Comparison of ENCODE assay signal across 10 cellular contexts in genomic region chr6:7148100-7148822, GRCh38. TPM values are rescaled to one million over a fixed set of nuclear protein-coding genes. Genes with fewer than 3 reads are reported as not detected.
DNase-seq lines count a peak whose midpoint lies in the region; FAIRE-seq and TF ChIP-seq lines count a peak whose summit lies in the region.
"Had no signal": no experiment of that assay in that cellular context is flagged by ENCODE, and none has a peak within 500 bp of the region (broad histone marks: within the 10 kb centered on the region; RNA-seq: fewer than 3 reads in every experiment).

No MANE protein-coding gene starts in this region.

- H2BK5ac ChIP-seq in trophoblast cell (ENCODE audit: low read depth, low read length, poor library complexity): no peak overlapping the region

- POLR2A ChIA-PET in endothelial cell of umbilical vein (lab: Charles Lee): no interaction called here

- H3K14ac ChIP-seq in trophoblast cell (ENCODE audit: low read length): no peak overlapping the region

- TF ChIP-seq CTCF in endothelial cell of umbilical vein (IDR thresholded peaks at IDR 0.05; ENCODE audit: extremely low read depth in 1 of 2, insufficient read depth in 1 of 2, low read depth in 1 of 2, low read length in 2 of 2): no peak

- H4K91ac ChIP-seq in trophoblast cell (ENCODE audit: low read depth, low read length): no peak overlapping the region

- peaks cover 84% of the 10 kb centered on the region for H3K79me2 ChIP-seq in endothelial cell of umbilical vein (ENCODE audit: control insufficient read depth, insufficient read depth, low read length)
- H3K79me2 ChIP-seq in trophoblast cell (ENCODE audit: control insufficient read depth, insufficient read depth, low read length, poor library complexity): peaks cover 23% of the 10 kb centered on the region
- H3K79me2 ChIP-seq in Karpas-422 (ENCODE audit: low read length): no peaks in the 10 kb centered on the region

- intact Hi-C loops in endothelial cell of umbilical vein (cut with micrococcal nuclease): no loop called here

- no peak for FAIRE-seq in endothelial cell of umbilical vein (lab: Jason Lieb, UNC)

- no peaks in the 10 kb centered on the region for H3K36me3 ChIP-seq in endothelial cell of umbilical vein (ENCODE audit: control insufficient read depth in 2 of 2, extremely low read depth in 1 of 2, insufficient read depth in 2 of 2, low read length in 2 of 2)
- H3K36me3 ChIP-seq in trophoblast cell (ENCODE audit: control insufficient read depth in 1 of 2, insufficient read depth in 2 of 2, low read length in 2 of 2): peaks cover 0 to 2% of the 10 kb centered on the region in 2 experiments
- H3K36me3 ChIP-seq in Karpas-422 (ENCODE audit: insufficient read depth, low read length): no peaks in the 10 kb centered on the region
- H3K36me3 ChIP-seq: ascending aorta had no signal

- no CpG with 5 or more reads among the region's 5 CpGs for WGBS in trophoblast cell (ENCODE audit: extremely low coverage, insufficient coverage, insufficient read length)

- no peak overlapping the region for H3K27ac ChIP-seq in endothelial cell of umbilical vein (ENCODE audit: insufficient read depth, low read depth, low read length)
- H3K27ac ChIP-seq in trophoblast cell (ENCODE audit: low read depth, low read length): no peak overlapping the region
- H3K27ac ChIP-seq in Karpas-422 (ENCODE audit: low read length): no peak overlapping the region
- H3K27ac ChIP-seq: SK-N-MC had no signal

- BruUV-seq in endothelial cell of umbilical vein (replicated peaks; lab: Mats Ljungman, UMichigan): no TSS peak

- H3K79me1 ChIP-seq in trophoblast cell (ENCODE audit: low read length): peaks cover 24% of the 10 kb centered on the region

- peak; percentile 85 for DNase-seq in EL
- DNase-seq in NCI-H226: peak; percentile 31
- DNase-seq in endothelial cell of umbilical vein (ENCODE audit: low read depth, low spot score): no peak
- no peak for DNase-seq in trophoblast cell
- no peak for DNase-seq in anterior cingulate cortex (lab: John Stamatoyannopoulos, UW)
- no peak for DNase-seq in NOMO-1 (lab: John Stamatoyannopoulos, UW; ENCODE audit: unreplicated experiment in 2 of 2)
- DNase-seq in Karpas-422: no peak
- no peak for DNase-seq in NCI-H2107 (lab: John Stamatoyannopoulos, UW)

- peaks cover 2% of the 10 kb centered on the region for H4K20me1 ChIP-seq in endothelial cell of umbilical vein (replicated peaks; ENCODE audit: control insufficient read depth, extremely low read depth, insufficient read depth, low read length)
- peaks cover 56% of the 10 kb centered on the region; the same call in 1 of the 2 replicates for H4K20me1 ChIP-seq in Karpas-422 (ENCODE audit: insufficient read depth, low read depth, low read length)

- H3K4ac ChIP-seq in trophoblast cell (ENCODE audit: low read depth, low read length): peak overlapping the region; percentile 80

- no peak overlapping the region for H4K8ac ChIP-seq in trophoblast cell (ENCODE audit: low read depth, low read length)

- dilution Hi-C loops in endothelial cell of umbilical vein (cut with MboI; ENCODE audit: extremely low pct_ligation_motif_present, low sequenced_read_pairs): no loop called here

- no peaks in the 10 kb centered on the region for H3K9me1 ChIP-seq in endothelial cell of umbilical vein (replicated peaks; ENCODE audit: control insufficient read depth, extremely low read depth, insufficient read depth, low read length)

- H3K9me3 ChIP-seq in endothelial cell of umbilical vein (replicated peaks; ENCODE audit: control insufficient read depth, insufficient read depth, low read length) (no peaks in the 10 kb centered on the region), trophoblast cell (ENCODE audit: insufficient read depth, low read depth, low read length) (no peaks in the 10 kb centered on the region), Karpas-422 (ENCODE audit: low read length) (no peaks in the 10 kb centered on the region)
- H3K9me3 ChIP-seq: ascending aorta had no signal

- H3K4me3 ChIP-seq in endothelial cell of umbilical vein (replicated peaks in 1 of 3; ENCODE audit: insufficient read depth in 1 of 3, low read depth in 1 of 3, low read length in 3 of 3) (no peak overlapping the region), trophoblast cell (ENCODE audit: low read depth, low read length) (no peak overlapping the region), Karpas-422 (ENCODE audit: low read length) (no peak overlapping the region)
- H3K4me3 ChIP-seq: ascending aorta, SK-N-MC had no signal

- H3K9me2 ChIP-seq in Karpas-422 (replicated peaks; ENCODE audit: insufficient read depth, low read length): no peaks in the 10 kb centered on the region

- H3K9ac ChIP-seq in endothelial cell of umbilical vein (replicated peaks; ENCODE audit: extremely low read depth, insufficient read depth, low read length): no peak overlapping the region
- H3K9ac ChIP-seq in trophoblast cell (ENCODE audit: low read length): no peak overlapping the region
- no peak overlapping the region for H3K9ac ChIP-seq in Karpas-422 (ENCODE audit: low read length)

- H2BK120ac ChIP-seq in trophoblast cell (ENCODE audit: insufficient read depth, low read length, poor library complexity): no peak overlapping the region

- no peak overlapping the region for H3K23ac ChIP-seq in trophoblast cell (ENCODE audit: low read length)

- H2AFZ ChIP-seq in endothelial cell of umbilical vein (ENCODE audit: low read depth, low read length): no peak overlapping the region
- H2AFZ ChIP-seq in trophoblast cell (ENCODE audit: insufficient read depth, low read length, poor library complexity): no peak overlapping the region
- no peak overlapping the region for H2AFZ ChIP-seq in Karpas-422 (ENCODE audit: low read length)

- H2AK5ac ChIP-seq in trophoblast cell (ENCODE audit: low read length): no peak overlapping the region

- no peak overlapping the region for H4K12ac ChIP-seq in trophoblast cell (ENCODE audit: low read depth, low read length)

- TF ChIP-seq POLR2A in endothelial cell of umbilical vein (IDR thresholded peaks at IDR 0.05; ENCODE audit: low read depth, low read length): no peak

- H3K4me2 ChIP-seq in endothelial cell of umbilical vein (ENCODE audit: insufficient read depth, low read length) (no peak overlapping the region), trophoblast cell (ENCODE audit: low read length) (no peak overlapping the region), Karpas-422 (ENCODE audit: low read depth, low read length, poor library complexity, severe bottlenecking) (no peak overlapping the region)

- H3K4me1 ChIP-seq in endothelial cell of umbilical vein (ENCODE audit: control insufficient read depth, extremely low read depth, insufficient read depth, low read length) (peaks cover 12% of the 10 kb centered on the region), trophoblast cell (ENCODE audit: control insufficient read depth in 1 of 2, insufficient read depth in 2 of 2, low read length in 2 of 2) (peaks cover 23 to 40% of the 10 kb centered on the region in 2 experiments), Karpas-422 (ENCODE audit: low read length) (peaks cover 12% of the 10 kb centered on the region)

- H3K27me3 ChIP-seq in endothelial cell of umbilical vein (ENCODE audit: control insufficient read depth in 2 of 2, insufficient read depth in 2 of 2, low read length in 2 of 2): no peaks in the 10 kb centered on the region
- H3K27me3 ChIP-seq in trophoblast cell (ENCODE audit: insufficient read depth, low read length): no peaks in the 10 kb centered on the region
- no peaks in the 10 kb centered on the region for H3K27me3 ChIP-seq in Karpas-422 (ENCODE audit: low read length)
- H3K27me3 ChIP-seq: ascending aorta had no signal

- peak overlapping the region; percentile 9 for H2BK12ac ChIP-seq in trophoblast cell (ENCODE audit: low read length)

- H3K18ac ChIP-seq in trophoblast cell (ENCODE audit: low read length): no peak overlapping the region

- CTCF ChIA-PET in endothelial cell of umbilical vein (lab: Charles Lee): interaction anchor here (0.6 kb wide), 1 partner anchor 68 kb away, joined by 3 read pairs; no protein-coding TSS in a partner anchor

TF ChIP-seq in endothelial cell of umbilical vein, 7 proteins besides CTCF, POLR2A, EP300 and RAD21:
- TF ChIP-seq FOS (IDR thresholded peaks at IDR 0.05; ENCODE audit: borderline replicate concordance, insufficient read depth, low read length): peak; percentile 49
- TF ChIP-seq GATA2 (IDR thresholded peaks at IDR 0.05; ENCODE audit: insufficient read depth, insufficient read length, low read depth, low read length): no peak

RNA-seq across cellular contexts. Expression of gene RREB1, which starts 40.5 kb away (rescaled TPM):
- total RNA-seq in endothelial cell of umbilical vein: 30.8 and 33.0 TPM in 2 replicates
- polyA plus RNA-seq in endothelial cell of umbilical vein: 3.1 and 3.7 TPM in 2 replicates
- polyA plus RNA-seq in endothelial cell of umbilical vein (2011; cell fraction: cytosol; rRNA removed): 2.9 and 3.6 TPM in 2 replicates
- polyA plus RNA-seq in endothelial cell of umbilical vein (2011; cell fraction: nucleus; rRNA removed): 14.8 and 18.3 TPM in 2 replicates
- polyA plus RNA-seq in endothelial cell of umbilical vein (2012): 8.7 and 10.9 TPM in 2 replicates
- polyA minus RNA-seq in endothelial cell of umbilical vein: 26.6 and 27.2 TPM in 2 replicates
- polyA minus RNA-seq in endothelial cell of umbilical vein (2011; cell fraction: cytosol; rRNA and poly(A)+ RNA removed): 12.1 TPM
- polyA minus RNA-seq in endothelial cell of umbilical vein (2011; cell fraction: nucleus; rRNA and poly(A)+ RNA removed): 30.9 and 41.3 TPM in 2 replicates
- polyA plus RNA-seq in trophoblast cell (2013): 45.6 and 46.8 TPM in 2 replicates
- 3.2 and 5.0 TPM in 2 replicates for total RNA-seq in Karpas-422 (2014; rRNA removed; shearing (Covaris generic); ENCODE audit: low replicate concordance)

Comparison
In these comparisons a context has a peak if more than half of its experiments do, and no peak if none do; other contexts are left out.
1. DNase-seq: peak in EL (single experiment) and NCI-H226 (single experiment); none in endothelial cell of umbilical vein (single experiment), trophoblast cell (0 of 2), anterior cingulate cortex (0 of 58), NOMO-1 (0 of 2), Karpas-422 (single experiment) and NCI-H2107 (single experiment).